Comparison of ENCODE assay signal across 11 cellular contexts in genomic region chr2:10136187-10136934, GRCh38. TPM values are rescaled to one million over a fixed set of nuclear protein-coding genes. Genes with fewer than 3 reads are reported as not detected.
DNase-seq lines count a peak whose midpoint lies in the region; ATAC-seq and TF ChIP-seq lines count a peak whose summit lies in the region.
"Had no signal": no experiment of that assay in that cellular context is flagged by ENCODE, and none has a peak within 500 bp of the region (broad histone marks: within the 10 kb centered on the region; RNA-seq: fewer than 3 reads in every experiment).

No MANE protein-coding gene starts in this region.

- DNase-seq in activated naive CD4-positive, alpha-beta T cell treated with anti-CD3 and anti-CD28 coated beads, Interleukin-2, amount 10 ng/mL, durations not matched to agents 7 days and 5 days, result no peak
- no peak for DNase-seq in activated naive CD4-positive, alpha-beta T cell treated with Interleukin-2 at 50 U/mL for 16 hours
- peak; percentile 33 for DNase-seq in MV-4-11 (lab: John Stamatoyannopoulos, UW)
- no peak for DNase-seq in activated T-helper 1 cell treated with anti-CD3 and anti-CD28 coated beads, Interleukin-12 subunit alpha, Interleukin-12 subunit beta, Interleukin-2, Interleukin-4 antibody, amounts not matched to agents 30 ng/mL and 10 ng/mL and 1 ng/mL, durations not matched to agents 14 hours and 24 hours and 36 hours (ENCODE audit: low spot score)
- DNase-seq in stimulated activated naive CD8-positive, alpha-beta T cell treated with anti-CD3 and anti-CD28 coated beads, Interleukin-15, Interleukin-2, amounts not matched to agents 100 U/mL and 50 U/mL, for 24 hours, result no peak
- DNase-seq in anterior cingulate cortex (lab: John Stamatoyannopoulos, UW), result no peak
- no peak for DNase-seq in chondrocyte (ENCODE audit: low spot score)
- DNase-seq: aorta; esophagus squamous epithelium; NK-92 treated with Interleukin-12 subunit alpha and Interleukin-12 subunit beta, amount 100 ng/mL, for 24 hours had no signal

- no peaks in the 10 kb centered on the region for H3K9me3 Mint-ChIP-seq in activated naive CD4-positive, alpha-beta T cell treated with anti-CD3 and anti-CD28 coated beads, Interleukin-2, amount 10 ng/mL, durations not matched to agents 7 days and 5 days
- H3K9me3 Mint-ChIP-seq in activated T-helper 1 cell treated with anti-CD3 and anti-CD28 coated beads, Interleukin-12 subunit alpha, Interleukin-12 subunit beta, Interleukin-2, Interleukin-4 antibody, amounts not matched to agents 30 ng/mL and 10 ng/mL and 1 ng/mL, durations not matched to agents 14 hours and 24 hours and 36 hours, result no peaks in the 10 kb centered on the region
- no peaks in the 10 kb centered on the region for H3K9me3 Mint-ChIP-seq in chondrocyte (ENCODE audit: low read depth)

- intact Hi-C loops in activated T-helper 1 cell treated with anti-CD3 and anti-CD28 coated beads, Interleukin-12 subunit alpha, Interleukin-12 subunit beta, Interleukin-2, Interleukin-4 antibody, amounts not matched to agents 30 ng/mL and 10 ng/mL and 1 ng/mL, durations not matched to agents 14 hours and 24 hours and 36 hours (cut with micrococcal nuclease), result no loop called here

- peaks cover 54% of the 10 kb centered on the region for H3K4me1 Mint-ChIP-seq in activated naive CD4-positive, alpha-beta T cell treated with anti-CD3 and anti-CD28 coated beads, Interleukin-2, amount 10 ng/mL, durations not matched to agents 7 days and 5 days
- peaks cover 38% of the 10 kb centered on the region for H3K4me1 Mint-ChIP-seq in activated T-helper 1 cell treated with anti-CD3 and anti-CD28 coated beads, Interleukin-12 subunit alpha, Interleukin-12 subunit beta, Interleukin-2, Interleukin-4 antibody, amounts not matched to agents 30 ng/mL and 10 ng/mL and 1 ng/mL, durations not matched to agents 14 hours and 24 hours and 36 hours (ENCODE audit: low read depth)
- no peaks in the 10 kb centered on the region for H3K4me1 Mint-ChIP-seq in chondrocyte (ENCODE audit: low read depth)

- H3K4me3 Mint-ChIP-seq in activated naive CD4-positive, alpha-beta T cell treated with anti-CD3 and anti-CD28 coated beads, Interleukin-2, amount 10 ng/mL, durations not matched to agents 7 days and 5 days, result no peak overlapping the region
- no peak overlapping the region for H3K4me3 Mint-ChIP-seq in activated T-helper 1 cell treated with anti-CD3 and anti-CD28 coated beads, Interleukin-12 subunit alpha, Interleukin-12 subunit beta, Interleukin-2, Interleukin-4 antibody, amounts not matched to agents 30 ng/mL and 10 ng/mL and 1 ng/mL, durations not matched to agents 14 hours and 24 hours and 36 hours
- no peak overlapping the region for H3K4me3 Mint-ChIP-seq in chondrocyte (ENCODE audit: unreplicated experiment)

- CTCF ChIA-PET in activated naive CD4-positive, alpha-beta T cell treated with anti-CD3 and anti-CD28 coated beads, Interleukin-2, amount 10 ng/mL, durations not matched to agents 7 days and 5 days (lab: Charles Lee), result interaction anchor here (0.7 kb wide), 1 partner anchor 12 kb away, joined by 3 read pairs; no protein-coding TSS in a partner anchor

- no peaks in the 10 kb centered on the region for H3K27me3 Mint-ChIP-seq in activated naive CD4-positive, alpha-beta T cell treated with anti-CD3 and anti-CD28 coated beads, Interleukin-2, amount 10 ng/mL, durations not matched to agents 7 days and 5 days
- no peaks in the 10 kb centered on the region for H3K27me3 Mint-ChIP-seq in activated T-helper 1 cell treated with anti-CD3 and anti-CD28 coated beads, Interleukin-12 subunit alpha, Interleukin-12 subunit beta, Interleukin-2, Interleukin-4 antibody, amounts not matched to agents 30 ng/mL and 10 ng/mL and 1 ng/mL, durations not matched to agents 14 hours and 24 hours and 36 hours (ENCODE audit: insufficient read depth)
- no peaks in the 10 kb centered on the region for H3K27me3 Mint-ChIP-seq in chondrocyte (ENCODE audit: low read depth)

- peaks cover 59% of the 10 kb centered on the region for H3K36me3 Mint-ChIP-seq in activated naive CD4-positive, alpha-beta T cell treated with anti-CD3 and anti-CD28 coated beads, Interleukin-2, amount 10 ng/mL, durations not matched to agents 7 days and 5 days
- H3K36me3 Mint-ChIP-seq in activated T-helper 1 cell treated with anti-CD3 and anti-CD28 coated beads, Interleukin-12 subunit alpha, Interleukin-12 subunit beta, Interleukin-2, Interleukin-4 antibody, amounts not matched to agents 30 ng/mL and 10 ng/mL and 1 ng/mL, durations not matched to agents 14 hours and 24 hours and 36 hours (ENCODE audit: low read depth), result peaks cover 25% of the 10 kb centered on the region
- peaks cover 2% of the 10 kb centered on the region for H3K36me3 Mint-ChIP-seq in chondrocyte (ENCODE audit: low read depth)

- peak overlapping the region; percentile 68 for H3K27ac Mint-ChIP-seq in activated naive CD4-positive, alpha-beta T cell treated with anti-CD3 and anti-CD28 coated beads, Interleukin-2, amount 10 ng/mL, durations not matched to agents 7 days and 5 days
- peak overlapping the region; percentile 14 for H3K27ac Mint-ChIP-seq in activated T-helper 1 cell treated with anti-CD3 and anti-CD28 coated beads, Interleukin-12 subunit alpha, Interleukin-12 subunit beta, Interleukin-2, Interleukin-4 antibody, amounts not matched to agents 30 ng/mL and 10 ng/mL and 1 ng/mL, durations not matched to agents 14 hours and 24 hours and 36 hours
- H3K27ac Mint-ChIP-seq in chondrocyte (ENCODE audit: unreplicated experiment), result no peak overlapping the region

- peak; percentile 25 for ATAC-seq in stimulated activated naive CD8-positive, alpha-beta T cell treated with anti-CD3 and anti-CD28 coated beads, Interleukin-15, Interleukin-2, amounts not matched to agents 100 U/mL and 50 U/mL, for 24 hours
- no peak for ATAC-seq in HG02759 (IDR thresholded peaks at IDR 0.05; ENCODE audit: unreplicated experiment)

- TF ChIP-seq CTCF in chondrocyte (IDR thresholded peaks at IDR 0.05), result no peak

RNA-seq across cellular contexts. Expression of gene RRM2, which starts 13.8 kb away (rescaled TPM):
- 328 and 351 TPM in 2 replicates for total RNA-seq in activated T-helper 1 cell treated with anti-CD3 and anti-CD28 coated beads, Interleukin-12 subunit alpha, Interleukin-12 subunit beta, Interleukin-2, Interleukin-4 antibody, amounts not matched to agents 30 ng/mL and 10 ng/mL and 1 ng/mL, durations not matched to agents 14 hours and 24 hours and 36 hours
- total RNA-seq in chondrocyte, result 25.7 to 48.3 TPM (median 26.0 TPM) in 3 replicates

RNA-seq across cellular contexts. Expression of gene CYS1, which starts 56.1 kb away (rescaled TPM):
- total RNA-seq in activated T-helper 1 cell treated with anti-CD3 and anti-CD28 coated beads, Interleukin-12 subunit alpha, Interleukin-12 subunit beta, Interleukin-2, Interleukin-4 antibody, amounts not matched to agents 30 ng/mL and 10 ng/mL and 1 ng/mL, durations not matched to agents 14 hours and 24 hours and 36 hours, result 0.56 and 0.70 TPM in 2 replicates
- total RNA-seq in chondrocyte, result 4.9 to 7.0 TPM (median 5.4 TPM) in 3 replicates
